ENCODE assay signal across 16 cellular contexts in genomic region chr20:11375368-11375767, GRCh38.
DNase-seq lines count a peak whose midpoint lies in the region; ATAC-seq and TF ChIP-seq lines count a peak whose summit lies in the region.
"Had no signal": no experiment of that assay in that cellular context is flagged by ENCODE, and none has a peak within 500 bp of the region (broad histone marks: within the 10 kb centered on the region; RNA-seq: fewer than 3 reads in every experiment).

No MANE protein-coding gene starts in this region.

- no peaks in the 10 kb centered on the region for H3K9me3 ChIP-seq in A673 (ENCODE audit: low read depth, low read length, poor library complexity, severe bottlenecking)
- no peaks in the 10 kb centered on the region for H3K9me3 ChIP-seq in esophagus squamous epithelium
- H3K9me3 ChIP-seq: SJCRH30 had no signal

- no peaks in the 10 kb centered on the region for H3K4me1 Mint-ChIP-seq in natural killer cell
- H3K4me1 Mint-ChIP-seq: IgD-negative memory B cell had no signal

- peak; percentile 10 for DNase-seq in A673 (ENCODE audit: low spot score)
- DNase-seq in NCI-H69 (lab: John Stamatoyannopoulos, UW), result peak; percentile 6
- no peak for DNase-seq in esophagus squamous epithelium (lab: John Stamatoyannopoulos, UW)
- DNase-seq in natural killer cell, result no peak
- DNase-seq in posterior vena cava (ENCODE audit: low spot score), result no peak
- no peak for DNase-seq in activated CD4-positive, CD25-positive, alpha-beta regulatory T cell treated with anti-CD3 and anti-CD28 coated beads, Interleukin-2, amount 50 U/mL, for 72 hours
- DNase-seq: GF-D8, HFFc6, Kasumi-1, NCI-H1417 treated with DMSO at 0.1 percent for 48 hours, NCI-H1930, SJCRH30 had no signal

- intact Hi-C loops in A673 (cut with micrococcal nuclease; ENCODE audit: unreplicated experiment) (loop anchor here (5.0 kb wide), 1 partner anchor 833 kb away; no protein-coding TSS in a partner anchor), esophagus squamous epithelium (cut with DNase I) (no loop called here), natural killer cell (cut with micrococcal nuclease) (no loop called here), posterior vena cava (cut with DNase I) (no loop called here)

- H3K4me1 ChIP-seq in A673 (ENCODE audit: insufficient read depth, low read length, poor library complexity, severe bottlenecking), result peaks cover 19% of the 10 kb centered on the region
- H3K4me1 ChIP-seq in esophagus squamous epithelium, result peaks cover 10 to 72% (median 22%) of the 10 kb centered on the region in 3 donors

- no TSS peak for BruUV-seq in A673 (replicated peaks; lab: Mats Ljungman, UMichigan)

- no peak overlapping the region for H3K4me3 Mint-ChIP-seq in natural killer cell
- H3K4me3 Mint-ChIP-seq: HFFc6, IgD-negative memory B cell had no signal

- CTCF ChIA-PET in A673 (lab: Charles Lee), result interaction anchor here (0.6 kb wide), 1 partner anchor 704 kb away, joined by 5 read pairs; no protein-coding TSS in a partner anchor

- POLR2A ChIA-PET in A673 (lab: Charles Lee; ENCODE audit: low non-redundant PET), result no interaction called here

- no peak for ATAC-seq in natural killer cell

- H3K27ac Mint-ChIP-seq in natural killer cell, result no peak overlapping the region
- H3K27ac Mint-ChIP-seq: HFFc6, IgD-negative memory B cell had no signal

- no peak for TF ChIP-seq POLR2A in esophagus squamous epithelium (IDR thresholded peaks at IDR 0.05)

- H3K27me3 ChIP-seq in A673 (replicated peaks; ENCODE audit: insufficient read depth, low read depth, low read length, poor library complexity), result no peaks in the 10 kb centered on the region
- H3K27me3 ChIP-seq in esophagus squamous epithelium, result no peaks in the 10 kb centered on the region
- H3K27me3 ChIP-seq: SJCRH30 had no signal

- H3K27ac ChIP-seq in A673 (ENCODE audit: low read depth, low read length, poor library complexity, severe bottlenecking), result no peak overlapping the region
- peak overlapping the region; percentile 72 to 86 (median 78) for H3K27ac ChIP-seq in esophagus squamous epithelium
- H3K27ac ChIP-seq in skin epidermis, result peak overlapping the region in 18 of 21 experiments; percentile 32 to 84 (median 67)
- H3K27ac ChIP-seq: C4-2B, RWPE1, SJCRH30 had no signal

- H3K4me3 ChIP-seq in A673 (ENCODE audit: low read depth, low read length, poor library complexity, severe bottlenecking) (no peak overlapping the region), esophagus squamous epithelium (no peak overlapping the region), skin epidermis (no peak overlapping the region)
- H3K4me3 ChIP-seq: SJCRH30 had no signal

- WGBS in esophagus squamous epithelium, 2 donors, result 26 to 32% methylated on average over 4 of the region's 4 CpGs

- no peaks in the 10 kb centered on the region for H3K36me3 ChIP-seq in A673 (ENCODE audit: insufficient read depth, low read length, poor library complexity, severe bottlenecking)
- H3K36me3 ChIP-seq in esophagus squamous epithelium, result no peaks in the 10 kb centered on the region
- H3K36me3 ChIP-seq: SJCRH30 had no signal

- no peaks in the 10 kb centered on the region for H3K36me3 Mint-ChIP-seq in natural killer cell
- H3K36me3 Mint-ChIP-seq: IgD-negative memory B cell had no signal

- TF ChIP-seq CTCF in A673 (conservative IDR thresholded peaks at IDR 0.05; ENCODE audit: low read depth, low read length), result no peak
- no peak for TF ChIP-seq CTCF in esophagus squamous epithelium (IDR thresholded peaks at IDR 0.05)
- no peak for TF ChIP-seq CTCF in natural killer cell (IDR thresholded peaks at IDR 0.05)

- no peaks in the 10 kb centered on the region for H3K27me3 Mint-ChIP-seq in natural killer cell (ENCODE audit: low read depth in 2 of 2)
- H3K27me3 Mint-ChIP-seq: IgD-negative memory B cell had no signal

- H3K9me3 Mint-ChIP-seq in natural killer cell, result peaks cover 2% of the 10 kb centered on the region in 2 donors
- H3K9me3 Mint-ChIP-seq: IgD-negative memory B cell had no signal

Comparison
In these comparisons a context has a peak if more than half of its experiments do, and no peak if none do; other contexts are left out.
1. DNase-seq: peak in A673 (single experiment) and NCI-H69 (single experiment); none in esophagus squamous epithelium (single experiment), natural killer cell (single experiment), posterior vena cava (single experiment) and activated CD4-positive, CD25-positive, alpha-beta regulatory T cell treated with anti-CD3 and anti-CD28 coated beads, Interleukin-2, amount 50 U/mL, for 72 hours (single experiment).